In the genomic region with DNA sequence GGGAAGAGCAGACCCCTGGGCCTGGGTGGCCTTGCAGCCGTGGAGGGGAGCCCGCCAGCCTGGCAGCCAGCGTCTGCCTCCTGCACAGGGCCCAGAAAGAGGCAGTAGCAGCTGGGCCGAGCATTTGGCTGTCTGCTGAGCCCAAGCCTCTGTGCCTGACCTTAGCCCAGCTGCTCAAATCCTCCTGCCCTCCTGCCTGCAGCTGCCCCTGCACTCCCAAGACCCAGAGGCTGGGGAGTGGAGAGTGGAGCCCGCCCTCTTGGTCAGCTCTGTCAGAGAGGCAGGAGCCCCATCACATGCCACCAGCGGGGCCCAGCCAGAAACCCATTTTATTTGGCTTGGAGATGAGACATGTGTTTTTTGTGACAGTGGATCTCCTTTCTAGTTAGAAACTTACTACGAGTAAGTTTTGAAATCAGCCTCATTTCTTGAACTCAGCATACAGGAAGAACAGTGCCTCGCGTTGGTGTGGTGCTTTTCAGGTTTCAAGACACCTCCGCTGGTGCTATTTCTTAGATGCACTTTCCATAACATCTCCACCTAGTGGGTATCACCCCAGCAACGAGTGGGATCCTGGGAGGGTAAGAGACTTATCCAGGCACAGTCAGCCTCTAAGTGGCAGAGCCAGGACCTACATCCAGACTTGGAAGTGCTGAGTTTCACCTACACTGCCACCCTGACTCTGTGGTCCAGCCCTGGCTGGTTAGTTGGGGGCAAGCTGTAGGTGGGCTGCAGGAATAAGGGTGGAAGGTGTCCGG, we compare ENCODE assay signal across 13 cellular contexts.
DNase-seq lines count a peak whose midpoint lies in the region; ATAC-seq lines count a peak whose summit lies in the region.
"Had no signal": no experiment of that assay in that cellular context is flagged by ENCODE, and none has a peak within 500 bp of the region (broad histone marks: within the 10 kb centered on the region; RNA-seq: fewer than 3 reads in every experiment).

No MANE protein-coding gene starts in this region.

- no peak for ATAC-seq in GM21360 (IDR thresholded peaks at IDR 0.05; ENCODE audit: unreplicated experiment)
- ATAC-seq: gastrocnemius medialis, left colon had no signal

- DNase-seq in NCI-H2171 treated with DMSO at 0.1 percent for 48 hours (lab: John Stamatoyannopoulos, UW) (peak; percentile 43), NCI-H2171 (lab: John Stamatoyannopoulos, UW) (no peak), NCI-H82 treated with DMSO at 0.1 percent for 48 hours (lab: John Stamatoyannopoulos, UW; ENCODE audit: unreplicated experiment) (peak; percentile 36), iPS-NIHi7 (ENCODE audit: extremely low spot score) (peak; percentile 23), retina (peak; percentile 65), Kasumi-1 (lab: John Stamatoyannopoulos, UW) (no peak), HK-2 (ENCODE audit: unreplicated experiment) (no peak)
- DNase-seq: 8988T, left colon, NCI-H1092 treated with DMSO at 0.1 percent for 48 hours, T-helper 1 cell had no signal

Comparison
In these comparisons a context has a peak if more than half of its experiments do, and no peak if none do; other contexts are left out.
1. DNase-seq: peak in NCI-H2171 treated with DMSO at 0.1 percent for 48 hours (single experiment), NCI-H82 treated with DMSO at 0.1 percent for 48 hours (single experiment), iPS-NIHi7 (single experiment) and retina (single experiment); none in NCI-H2171 (single experiment), Kasumi-1 (0 of 2) and HK-2 (single experiment).